Comparison of ENCODE assay signal across 8 cellular contexts in the genomic region with DNA sequence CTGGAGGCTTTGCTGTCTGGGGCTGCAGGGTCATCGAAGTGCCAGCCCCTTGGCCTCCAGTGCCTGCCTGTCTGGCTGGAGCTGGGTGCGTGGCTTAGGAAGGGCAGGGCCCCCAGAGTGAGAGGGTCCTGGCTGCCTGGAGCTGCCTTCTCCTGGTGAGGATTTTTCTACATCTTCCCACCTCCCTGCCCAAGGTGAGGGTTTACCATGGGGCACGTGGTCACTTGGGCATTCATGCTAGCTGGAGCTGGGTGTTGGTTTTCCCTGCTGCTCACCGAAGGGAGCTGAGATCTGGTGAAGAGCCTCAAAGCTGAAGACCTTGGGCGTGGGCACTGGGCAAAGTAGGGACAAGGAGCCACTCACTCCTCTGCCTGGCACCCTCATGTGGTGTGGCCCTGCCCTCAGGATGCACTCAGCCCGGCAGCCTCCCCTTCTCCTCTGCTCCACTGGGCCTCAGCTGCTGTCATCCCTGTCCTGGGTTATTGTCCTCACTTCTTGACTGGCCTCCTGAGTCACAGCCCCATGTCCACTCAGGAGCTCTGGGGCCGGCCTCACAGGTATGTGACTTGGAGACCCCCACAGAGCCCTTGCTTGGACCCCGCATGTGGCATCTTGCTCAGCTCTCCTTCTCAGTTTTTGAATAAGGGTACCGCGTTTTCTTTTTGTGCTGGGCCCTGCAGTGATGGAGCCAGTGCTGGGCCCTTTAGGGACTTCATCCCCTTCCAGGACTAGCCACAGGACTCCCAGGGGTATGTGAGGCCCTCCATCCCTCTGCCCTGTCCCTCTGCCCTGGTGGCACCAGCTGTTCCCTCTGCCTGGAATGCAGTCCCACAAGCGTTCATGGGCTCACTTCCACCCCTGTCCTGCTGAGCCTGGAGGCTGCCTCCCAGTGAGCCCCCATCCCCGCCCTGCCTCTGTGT. TPM values are rescaled to one million over a fixed set of nuclear protein-coding genes. Genes with fewer than 3 reads are reported as not detected.
DNase-seq lines count a peak whose midpoint lies in the region; ATAC-seq, FAIRE-seq and TF ChIP-seq lines count a peak whose summit lies in the region.

No MANE protein-coding gene starts in this region.

- H3K4me3 ChIP-seq in astrocyte (ENCODE audit: insufficient read depth, low read depth, low read length) (peak overlapping the region; percentile 59), kidney epithelial cell (ENCODE audit: low read depth, low read length) (peak overlapping the region; percentile 74)

- H3K4me3 Mint-ChIP-seq in IgD-negative memory B cell (peak overlapping the region; percentile 59 to 91 (median 74)), astrocyte (ENCODE audit: unreplicated experiment) (peak overlapping the region; percentile 84)
- H3K4me3 Mint-ChIP-seq in stimulated activated effector memory CD8-positive, alpha-beta T cell treated with anti-CD3 and anti-CD28 coated beads, Interleukin-12 subunit alpha, Interleukin-12 subunit beta, amount 100 ng/mL, for 72 hours = peak overlapping the region; percentile 74

- H3K9ac ChIP-seq in astrocyte (ENCODE audit: low read length) = peak overlapping the region; percentile 86

- H3K27me3 Mint-ChIP-seq in IgD-negative memory B cell = peaks cover 21% of the 10 kb centered on the region
- H3K27me3 Mint-ChIP-seq in astrocyte (ENCODE audit: low read depth, unreplicated experiment) = peaks cover 3% of the 10 kb centered on the region

- H2AFZ ChIP-seq in astrocyte (ENCODE audit: low read depth, low read length) = no peak overlapping the region

- H3K9me3 Mint-ChIP-seq in IgD-negative memory B cell (no peaks in the 10 kb centered on the region), astrocyte (ENCODE audit: unreplicated experiment) (no peaks in the 10 kb centered on the region)
- no peaks in the 10 kb centered on the region for H3K9me3 Mint-ChIP-seq in stimulated activated effector memory CD8-positive, alpha-beta T cell treated with anti-CD3 and anti-CD28 coated beads, Interleukin-12 subunit alpha, Interleukin-12 subunit beta, amount 100 ng/mL, for 72 hours

- peak overlapping the region in 1 of 3 donors; percentile 31 for H3K27ac Mint-ChIP-seq in IgD-negative memory B cell
- peak overlapping the region; percentile 72 for H3K27ac Mint-ChIP-seq in astrocyte (ENCODE audit: unreplicated experiment)
- no peak overlapping the region for H3K27ac Mint-ChIP-seq in stimulated activated effector memory CD8-positive, alpha-beta T cell treated with anti-CD3 and anti-CD28 coated beads, Interleukin-12 subunit alpha, Interleukin-12 subunit beta, amount 100 ng/mL, for 72 hours

- H3K4me1 Mint-ChIP-seq in IgD-negative memory B cell (peaks cover 0 to 2% (median 1%) of the 10 kb centered on the region in 3 donors), astrocyte (ENCODE audit: low read depth, unreplicated experiment) (peaks cover 14% of the 10 kb centered on the region)
- peaks cover 16% of the 10 kb centered on the region for H3K4me1 Mint-ChIP-seq in stimulated activated effector memory CD8-positive, alpha-beta T cell treated with anti-CD3 and anti-CD28 coated beads, Interleukin-12 subunit alpha, Interleukin-12 subunit beta, amount 100 ng/mL, for 72 hours

- no peak for ATAC-seq in stimulated activated effector memory CD8-positive, alpha-beta T cell treated with anti-CD3 and anti-CD28 coated beads, Interleukin-12 subunit alpha, Interleukin-12 subunit beta, amount 100 ng/mL, for 72 hours
- ATAC-seq in HG02973 (IDR thresholded peaks at IDR 0.05; ENCODE audit: unreplicated experiment) = no peak

- FAIRE-seq in astrocyte (lab: Jason Lieb, UNC) = no peak

- H3K27me3 ChIP-seq in astrocyte (ENCODE audit: insufficient read depth, low read length) = peaks cover 14% of the 10 kb centered on the region
- no peaks in the 10 kb centered on the region for H3K27me3 ChIP-seq in kidney epithelial cell (ENCODE audit: control insufficient read depth, insufficient read depth, low read length)

- H3K36me3 Mint-ChIP-seq in IgD-negative memory B cell (no peaks in the 10 kb centered on the region), astrocyte (ENCODE audit: low read depth, unreplicated experiment) (peaks cover 2% of the 10 kb centered on the region)
- no peaks in the 10 kb centered on the region for H3K36me3 Mint-ChIP-seq in stimulated activated effector memory CD8-positive, alpha-beta T cell treated with anti-CD3 and anti-CD28 coated beads, Interleukin-12 subunit alpha, Interleukin-12 subunit beta, amount 100 ng/mL, for 72 hours

- peaks cover 57% of the 10 kb centered on the region for H4K20me1 ChIP-seq in astrocyte (ENCODE audit: insufficient read depth, low read length)

- TF ChIP-seq CTCF in astrocyte (IDR thresholded peaks at IDR 0.05; ENCODE audit: insufficient read depth, low read depth, low read length) (no peak), kidney epithelial cell (IDR thresholded peaks at IDR 0.05; ENCODE audit: insufficient read depth, low read length, poor library complexity, severe bottlenecking) (no peak)

- peaks cover 11% of the 10 kb centered on the region for H3K4me1 ChIP-seq in astrocyte (ENCODE audit: insufficient read depth, low read length)

- H3K4me2 ChIP-seq in astrocyte (ENCODE audit: low read length) = peak overlapping the region; percentile 90

- DNase-seq in astrocyte (ENCODE audit: low read depth) (no peak), kidney epithelial cell (ENCODE audit: low read depth) (no peak), caudate nucleus (lab: John Stamatoyannopoulos, UW) (no peak), activated gamma-delta T cell treated with Interleukin-2 at 50 U/mL for 16 hours (no peak), iPS-NIHi7 (ENCODE audit: extremely low spot score) (no peak)
- DNase-seq in stimulated activated effector memory CD8-positive, alpha-beta T cell treated with anti-CD3 and anti-CD28 coated beads, Interleukin-12 subunit alpha, Interleukin-12 subunit beta, amount 100 ng/mL, for 72 hours (ENCODE audit: low spot score in 2 of 2) = no peak

- peaks cover 60% of the 10 kb centered on the region for H3K79me2 ChIP-seq in astrocyte (ENCODE audit: insufficient read depth, low read length)

- no peak overlapping the region for H3K27ac ChIP-seq in astrocyte (ENCODE audit: low read depth, low read length)
- no peak overlapping the region for H3K27ac ChIP-seq in caudate nucleus (ENCODE audit: low read depth, low read length)

- H3K36me3 ChIP-seq in astrocyte (ENCODE audit: insufficient read depth, low read length) (no peaks in the 10 kb centered on the region), kidney epithelial cell (ENCODE audit: control insufficient read depth, insufficient read depth, low read length) (no peaks in the 10 kb centered on the region)

- H3K9me3 ChIP-seq in astrocyte (ENCODE audit: insufficient read depth, low read depth, low read length) = no peaks in the 10 kb centered on the region

RNA-seq across cellular contexts. Expression of a gene that starts 1.6 kb away (rescaled TPM):
- not detected for polyA plus RNA-seq in IgD-negative memory B cell
- 50.3 and 55.4 TPM in 2 replicates for total RNA-seq in astrocyte
- 51.9 and 60.9 TPM in 2 replicates for total RNA-seq in kidney epithelial cell

RNA-seq across cellular contexts. Expression of a gene that starts 58.0 kb away (rescaled TPM):
- polyA plus RNA-seq in IgD-negative memory B cell = 103 TPM
- total RNA-seq in astrocyte (0.14 and 0.60 TPM in 2 replicates), kidney epithelial cell (0.04 and 0.68 TPM in 2 replicates)
